In the genomic region with DNA sequence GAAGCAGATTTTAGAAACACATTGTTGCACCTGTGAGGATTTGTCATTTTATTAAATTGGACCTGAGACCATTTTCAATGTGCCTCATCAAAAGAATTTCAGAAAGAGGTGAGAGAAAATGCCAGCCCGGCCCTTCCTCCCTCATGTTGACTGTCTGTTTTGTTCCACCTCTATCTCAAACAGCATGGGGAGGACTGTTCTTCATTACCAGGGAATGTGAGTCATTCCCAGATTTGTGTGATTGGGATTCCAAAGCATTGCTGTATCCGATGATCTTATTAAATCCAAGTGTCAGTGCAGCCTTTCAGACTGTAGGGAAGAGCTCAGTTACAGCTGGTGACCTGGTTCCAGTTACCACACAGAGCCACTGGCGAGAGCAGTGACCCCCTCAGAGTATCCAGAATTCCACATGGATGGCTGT, we compare ENCODE assay signal across 16 cellular contexts. TPM values are rescaled to one million over a fixed set of nuclear protein-coding genes. Genes with fewer than 3 reads are reported as not detected.
DNase-seq lines count a peak whose midpoint lies in the region; ATAC-seq and TF ChIP-seq lines count a peak whose summit lies in the region.
"Had no signal": no experiment of that assay in that cellular context is flagged by ENCODE, and none has a peak within 500 bp of the region (broad histone marks: within the 10 kb centered on the region; RNA-seq: fewer than 3 reads in every experiment).

No MANE protein-coding gene starts in this region.

- ATAC-seq in GM19463 (IDR thresholded peaks at IDR 0.05; ENCODE audit: unreplicated experiment): no peak
- ATAC-seq: CD8-positive, alpha-beta T cell; natural killer cell treated with Interleukin-12 subunit alpha and Interleukin-12 subunit beta and Interleukin-15 and Interleukin-18, amount 100 ng/mL, for 72 hours; stimulated activated naive CD8-positive, alpha-beta T cell treated with anti-CD3 and anti-CD28 coated beads, Interleukin-15, amount 100 ng/mL, for 72 hours had no signal

- H3K4me3 ChIP-seq in right atrium auricular region (no peak overlapping the region), skeletal muscle tissue (ENCODE audit: low read length in 3 of 3) (peak overlapping the region in 1 of 3 donors; percentile 43)

- H3K9ac ChIP-seq in skeletal muscle tissue (ENCODE audit: low read depth in 1 of 3, low read length in 3 of 3): peak overlapping the region in 1 of 3 donors; percentile 16

- H3K36me3 ChIP-seq in right atrium auricular region (peaks cover 9% of the 10 kb centered on the region), skeletal muscle tissue (ENCODE audit: control insufficient read depth in 3 of 3, insufficient read depth in 3 of 3, low read length in 3 of 3) (peaks cover 0 to 7% (median 0%) of the 10 kb centered on the region in 3 donors)

- H3K4me1 ChIP-seq in right atrium auricular region (peaks cover 0 to 45% of the 10 kb centered on the region in 2 donors), skeletal muscle tissue (ENCODE audit: control insufficient read depth in 3 of 3, insufficient read depth in 3 of 3, low read length in 3 of 3) (peaks cover 22 to 33% (median 25%) of the 10 kb centered on the region in 3 donors)

- H3K36me3 Mint-ChIP-seq in immature natural killer cell: no peaks in the 10 kb centered on the region
- H3K36me3 Mint-ChIP-seq: CD8-positive, alpha-beta T cell; natural killer cell treated with Interleukin-12 subunit alpha and Interleukin-12 subunit beta and Interleukin-15 and Interleukin-18, amount 100 ng/mL, for 72 hours had no signal

- no peaks in the 10 kb centered on the region for H3K4me1 Mint-ChIP-seq in immature natural killer cell
- H3K4me1 Mint-ChIP-seq: stimulated activated naive CD8-positive, alpha-beta T cell treated with anti-CD3 and anti-CD28 coated beads, Interleukin-15, amount 100 ng/mL, for 72 hours had no signal

- no peak overlapping the region for H3K4me3 Mint-ChIP-seq in immature natural killer cell
- H3K4me3 Mint-ChIP-seq: CD8-positive, alpha-beta T cell; natural killer cell treated with Interleukin-12 subunit alpha and Interleukin-12 subunit beta and Interleukin-15 and Interleukin-18, amount 100 ng/mL, for 72 hours; stimulated activated naive CD8-positive, alpha-beta T cell treated with anti-CD3 and anti-CD28 coated beads, Interleukin-15, amount 100 ng/mL, for 72 hours had no signal

- H3K27ac ChIP-seq in right atrium auricular region: peak overlapping the region; percentile 55 to 62
- H3K27ac ChIP-seq in skeletal muscle tissue (ENCODE audit: low read depth, low read length): peak overlapping the region; percentile 45

- H3K9me3 Mint-ChIP-seq in immature natural killer cell: no peaks in the 10 kb centered on the region
- H3K9me3 Mint-ChIP-seq: CD8-positive, alpha-beta T cell; natural killer cell treated with Interleukin-12 subunit alpha and Interleukin-12 subunit beta and Interleukin-15 and Interleukin-18, amount 100 ng/mL, for 72 hours; stimulated activated naive CD8-positive, alpha-beta T cell treated with anti-CD3 and anti-CD28 coated beads, Interleukin-15, amount 100 ng/mL, for 72 hours had no signal

- TF ChIP-seq CTCF in right atrium auricular region (IDR thresholded peaks at IDR 0.05): no peak

- H3K9me3 ChIP-seq in right atrium auricular region (no peaks in the 10 kb centered on the region), skeletal muscle tissue (ENCODE audit: control insufficient read depth in 3 of 3, low read length in 3 of 3) (no peaks in the 10 kb centered on the region)

- peak; percentile 89 for DNase-seq in EH (ENCODE audit: low read depth)
- peak; percentile 22 for DNase-seq in amniotic stem cell (lab: John Stamatoyannopoulos, UW)
- DNase-seq in right atrium auricular region (ENCODE audit: low spot score): no peak
- no peak for DNase-seq in stimulated activated naive CD4-positive, alpha-beta T cell treated with Interleukin-2 at 50 U/mL for 16 hours (lab: John Stamatoyannopoulos, UW)
- DNase-seq in immature natural killer cell: no peak
- DNase-seq in NCI-H2029 treated with DMSO at 0.1 percent for 48 hours (lab: John Stamatoyannopoulos, UW): no peak
- DNase-seq: activated effector memory CD4-positive, alpha-beta T cell treated with Interleukin-2 at 50 U/mL for 16 hours; CD8-positive, alpha-beta T cell; dermis blood vessel endothelial cell; NCI-H1048; NCI-H526 treated with DMSO at 0.1 percent for 48 hours; stimulated activated CD4-positive, alpha-beta T cell treated with anti-CD3 and anti-CD28 coated beads, Interleukin-2, amount 100 ng/mL, for 24 hours; stimulated activated naive CD8-positive, alpha-beta T cell treated with anti-CD3 and anti-CD28 coated beads, Interleukin-15, amount 100 ng/mL, for 72 hours had no signal

- H3K27ac Mint-ChIP-seq in immature natural killer cell: no peak overlapping the region
- H3K27ac Mint-ChIP-seq: CD8-positive, alpha-beta T cell; natural killer cell treated with Interleukin-12 subunit alpha and Interleukin-12 subunit beta and Interleukin-15 and Interleukin-18, amount 100 ng/mL, for 72 hours; stimulated activated naive CD8-positive, alpha-beta T cell treated with anti-CD3 and anti-CD28 coated beads, Interleukin-15, amount 100 ng/mL, for 72 hours had no signal

- H3K27me3 ChIP-seq in right atrium auricular region (no peaks in the 10 kb centered on the region), skeletal muscle tissue (ENCODE audit: control insufficient read depth in 3 of 3, insufficient read depth in 3 of 3, low read length in 3 of 3) (no peaks in the 10 kb centered on the region)

- peaks cover 5 to 7% (median 6%) of the 10 kb centered on the region in 3 donors for H3K27me3 Mint-ChIP-seq in immature natural killer cell (ENCODE audit: low read depth in 3 of 3)

RNA-seq across cellular contexts. Expression of a gene that starts 20.7 kb away (rescaled TPM):
- total RNA-seq in right atrium auricular region: 10 to 100 TPM; 39.7 to 44.7 TPM
- total RNA-seq in skeletal muscle tissue: 43.8 TPM
- not detected for polyA plus RNA-seq in immature natural killer cell
- total RNA-seq: CD8-positive, alpha-beta T cell had no signal

RNA-seq across cellular contexts. Expression of a gene that starts 31.9 kb away (rescaled TPM):
- total RNA-seq in right atrium auricular region: not detected
- 1.6 TPM for total RNA-seq in skeletal muscle tissue
- polyA plus RNA-seq in immature natural killer cell: not detected
- total RNA-seq: CD8-positive, alpha-beta T cell; dermis blood vessel endothelial cell; natural killer cell treated with Interleukin-12 subunit alpha and Interleukin-12 subunit beta and Interleukin-15 and Interleukin-18, amount 100 ng/mL, for 72 hours had no signal

Comparison
In these comparisons a context has a peak if more than half of its experiments do, and no peak if none do; other contexts are left out.
1. DNase-seq: peak in EH (single experiment) and amniotic stem cell (single experiment); none in right atrium auricular region (single experiment), stimulated activated naive CD4-positive, alpha-beta T cell treated with Interleukin-2 at 50 U/mL for 16 hours (single experiment), immature natural killer cell (0 of 3) and NCI-H2029 treated with DMSO at 0.1 percent for 48 hours (single experiment).